19 cellular contexts compared by ENCODE assay signal in the genomic region with DNA sequence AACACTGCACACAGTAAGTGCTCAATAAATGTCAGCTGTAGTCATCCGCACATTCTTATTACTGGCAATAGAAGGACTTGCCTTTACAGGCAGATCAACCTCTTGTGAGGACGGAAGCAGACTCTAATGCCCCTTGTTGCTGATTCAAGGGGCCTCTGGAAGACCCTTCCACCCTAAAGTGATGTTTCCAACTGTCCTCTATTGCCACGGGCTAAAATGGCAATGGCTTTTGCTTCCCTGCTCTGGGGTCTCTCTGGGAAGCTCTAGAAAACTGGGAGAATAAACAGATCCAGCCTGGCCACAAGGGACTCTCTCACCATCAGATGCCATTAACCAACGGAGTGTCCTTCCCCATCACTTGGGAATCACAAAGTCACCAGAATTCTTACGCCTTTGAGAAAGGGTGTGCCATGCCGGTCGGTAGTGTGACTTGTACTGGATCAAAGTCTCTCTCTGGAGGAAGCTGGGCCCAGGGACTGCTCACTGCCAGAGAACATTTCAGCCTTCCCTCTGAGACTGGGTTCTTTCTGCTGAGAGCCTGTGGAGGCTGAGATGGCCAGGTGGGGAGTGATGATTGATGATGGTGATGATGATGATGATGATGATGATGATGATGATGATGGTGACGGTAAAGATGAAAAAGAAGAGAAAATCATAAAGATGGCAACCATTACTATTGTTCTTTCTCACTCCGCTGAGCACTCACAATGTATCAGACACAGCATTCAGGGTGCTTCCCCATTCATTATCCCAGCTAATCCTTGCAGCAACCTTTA.
A peak's percentile ranks its signal among the peaks of the same experiment; 100 is the strongest.
DNase-seq lines count a peak whose midpoint lies in the region; FAIRE-seq and TF ChIP-seq lines count a peak whose summit lies in the region.
"Had no signal": no experiment of that assay in that cellular context is flagged by ENCODE, and none has a peak within 500 bp of the region (broad histone marks: within the 10 kb centered on the region; RNA-seq: fewer than 3 reads in every experiment).

No MANE protein-coding gene starts in this region.

- H3K36me3 Mint-ChIP-seq in neural crest cell (ENCODE audit: low read depth) = no peaks in the 10 kb centered on the region
- H3K36me3 Mint-ChIP-seq: CD4-positive, CD25-positive, alpha-beta regulatory T cell; CD8-positive, alpha-beta memory T cell had no signal

- H2AFZ ChIP-seq in osteoblast (ENCODE audit: low read length) = no peak overlapping the region

- no peaks in the 10 kb centered on the region for H4K20me1 ChIP-seq in osteoblast (ENCODE audit: insufficient read depth, low read length)

- no peak overlapping the region for H3K4me3 Mint-ChIP-seq in neural crest cell
- H3K4me3 Mint-ChIP-seq: CD4-positive, CD25-positive, alpha-beta regulatory T cell; CD8-positive, alpha-beta memory T cell had no signal

- H3K27ac ChIP-seq in esophagus muscularis mucosa (replicated peaks in 1 of 4) (no peak overlapping the region), osteoblast (ENCODE audit: low read depth, low read length) (no peak overlapping the region), caudate nucleus (ENCODE audit: low read depth, low read length) (no peak overlapping the region)

- H3K36me3 ChIP-seq in bronchial epithelial cell (ENCODE audit: control insufficient read depth, insufficient read depth, low read length) (no peaks in the 10 kb centered on the region), esophagus muscularis mucosa (no peaks in the 10 kb centered on the region), osteoblast (ENCODE audit: insufficient read depth, low read length) (no peaks in the 10 kb centered on the region)
- H3K36me3 ChIP-seq: BE2C, HAP-1 had no signal

- H3K27me3 Mint-ChIP-seq in neural crest cell (ENCODE audit: low read depth) = peaks cover 11% of the 10 kb centered on the region

- no peak overlapping the region for H3K4me3 ChIP-seq in bronchial epithelial cell (ENCODE audit: low read depth, low read length)
- H3K4me3 ChIP-seq in esophagus muscularis mucosa = no peak overlapping the region
- no peak overlapping the region for H3K4me3 ChIP-seq in osteoblast (ENCODE audit: insufficient read depth, low read length)
- H3K4me3 ChIP-seq: GM12878, HAP-1 had no signal

- TF ChIP-seq POLR2A in esophagus muscularis mucosa (IDR thresholded peaks at IDR 0.05; ENCODE audit: low read depth) = no peak

- H3K9me3 Mint-ChIP-seq in neural crest cell = peaks cover 2% of the 10 kb centered on the region

- H3K4me1 Mint-ChIP-seq in neural crest cell = no peaks in the 10 kb centered on the region
- H3K4me1 Mint-ChIP-seq: CD4-positive, CD25-positive, alpha-beta regulatory T cell; CD8-positive, alpha-beta memory T cell had no signal

- no peaks in the 10 kb centered on the region for H3K9me3 ChIP-seq in esophagus muscularis mucosa
- H3K9me3 ChIP-seq in osteoblast (ENCODE audit: low read depth, low read length) = no peaks in the 10 kb centered on the region
- H3K9me3 ChIP-seq: BE2C, HAP-1 had no signal

- 93% methylated on average over 9 of the region's 9 CpGs for WGBS in esophagus muscularis mucosa

- H3K27ac Mint-ChIP-seq in neural crest cell (ENCODE audit: unreplicated experiment) = peak overlapping the region; percentile 20
- H3K27ac Mint-ChIP-seq: CD4-positive, CD25-positive, alpha-beta regulatory T cell; CD8-positive, alpha-beta memory T cell had no signal

- H3K4me2 ChIP-seq in osteoblast (ENCODE audit: insufficient read depth, low read length) = no peak overlapping the region

- no peaks in the 10 kb centered on the region for H3K79me2 ChIP-seq in osteoblast (ENCODE audit: insufficient read depth, low read length)

- H3K4me1 ChIP-seq in esophagus muscularis mucosa = no peaks in the 10 kb centered on the region
- H3K4me1 ChIP-seq in osteoblast (ENCODE audit: insufficient read depth, low read length) = no peaks in the 10 kb centered on the region
- H3K4me1 ChIP-seq: BE2C, HAP-1 had no signal

- TF ChIP-seq EP300 in esophagus muscularis mucosa (IDR thresholded peaks at IDR 0.05) = no peak

- intact Hi-C loops in esophagus muscularis mucosa (cut with DNase I) = no loop called here

- DNase-seq in bronchial epithelial cell (ENCODE audit: low read depth) = no peak
- peak; percentile 84 for DNase-seq in esophagus muscularis mucosa (ENCODE audit: extremely low spot score)
- no peak for DNase-seq in neural crest cell (ENCODE audit: low read depth, low spot score)
- DNase-seq in osteoblast (ENCODE audit: insufficient read length, low spot score, missing footprints) = no peak
- DNase-seq in dermis blood vessel endothelial cell = no peak
- no peak for DNase-seq in caudate nucleus (lab: John Stamatoyannopoulos, UW)
- DNase-seq: ACHN; BE2C; C1 segment of cervical spinal cord; CD4-positive, CD25-positive, alpha-beta regulatory T cell; CD8-positive, alpha-beta memory T cell; COR-L47; DMS 273 treated with DMSO at 0.1 percent for 48 hours; DMS53; DND-41; EL had no signal

- no peaks in the 10 kb centered on the region for H3K27me3 ChIP-seq in bronchial epithelial cell (ENCODE audit: control insufficient read depth, insufficient read depth, low read length)
- H3K27me3 ChIP-seq in esophagus muscularis mucosa = peaks cover 0 to 10% (median 0%) of the 10 kb centered on the region in 4 donors
- no peaks in the 10 kb centered on the region for H3K27me3 ChIP-seq in osteoblast (ENCODE audit: insufficient read depth, low read length)
- H3K27me3 ChIP-seq: BE2C had no signal

- FAIRE-seq in bronchial epithelial cell (lab: Jason Lieb, UNC) = peak; percentile 72
- FAIRE-seq: A204.1, GM12878 had no signal

- TF ChIP-seq CTCF in bronchial epithelial cell (IDR thresholded peaks at IDR 0.05; ENCODE audit: insufficient read depth, low read length, severe bottlenecking) (no peak), esophagus muscularis mucosa (IDR thresholded peaks at IDR 0.05) (no peak), neural crest cell (conservative IDR thresholded peaks at IDR 0.05) (no peak), osteoblast (IDR thresholded peaks at IDR 0.05; ENCODE audit: extremely low read depth, low read depth, low read length) (no peak)
